18 cellular contexts compared by ENCODE assay signal in the genomic region with DNA sequence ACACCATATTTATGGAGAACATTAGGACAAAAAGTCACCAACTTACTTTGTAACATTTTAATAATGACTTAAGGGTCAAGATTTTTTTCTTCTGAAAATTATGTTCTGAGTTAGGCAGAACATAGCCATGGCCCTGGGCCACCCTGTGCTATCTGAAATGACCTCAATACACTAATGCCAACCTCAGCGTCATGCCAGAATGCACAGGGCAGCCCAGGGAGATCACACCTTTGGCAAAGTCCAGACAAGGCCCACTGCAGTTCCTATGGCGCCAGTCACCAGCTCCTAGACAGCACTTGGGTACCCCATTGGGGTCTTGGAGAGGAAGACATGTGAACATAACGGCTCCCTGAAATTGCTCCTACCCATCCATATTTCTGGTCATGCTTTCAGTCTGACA. TPM values are rescaled to one million over a fixed set of nuclear protein-coding genes. Genes with fewer than 3 reads are reported as not detected.
DNase-seq lines count a peak whose midpoint lies in the region; ATAC-seq and TF ChIP-seq lines count a peak whose summit lies in the region.
"Had no signal": no experiment of that assay in that cellular context is flagged by ENCODE, and none has a peak within 500 bp of the region (broad histone marks: within the 10 kb centered on the region; RNA-seq: fewer than 3 reads in every experiment).

No MANE protein-coding gene starts in this region.

- no peak for TF ChIP-seq EP300 in esophagus muscularis mucosa (IDR thresholded peaks at IDR 0.05)

- ATAC-seq in left ventricle myocardium superior, result peak; percentile 38
- ATAC-seq in gastrocnemius medialis, result no peak
- no peak for ATAC-seq in HG02588 (IDR thresholded peaks at IDR 0.05; ENCODE audit: unreplicated experiment)
- ATAC-seq: GM12878 had no signal

- H3K4me1 ChIP-seq in esophagus muscularis mucosa (no peaks in the 10 kb centered on the region), gastrocnemius medialis (peaks cover 13 to 30% of the 10 kb centered on the region in 2 donors)
- H3K4me1 ChIP-seq: BE2C, HAP-1 had no signal

- TF ChIP-seq CTCF in esophagus muscularis mucosa (IDR thresholded peaks at IDR 0.05) (no peak), gastrocnemius medialis (IDR thresholded peaks at IDR 0.05 in 4 of 5, conservative IDR thresholded peaks at IDR 0.05 in 1 of 5) (no peak)

- H3K36me3 ChIP-seq in esophagus muscularis mucosa (peaks cover 0 to 8% (median 3%) of the 10 kb centered on the region in 4 donors), gastrocnemius medialis (peaks cover 0 to 27% of the 10 kb centered on the region in 2 donors)
- H3K36me3 ChIP-seq: BE2C, HAP-1 had no signal

- no peak for DNase-seq in left ventricle myocardium superior
- no peak for DNase-seq in cardiac septum (ENCODE audit: low spot score)
- peak; percentile 39 for DNase-seq in esophagus muscularis mucosa (ENCODE audit: extremely low spot score)
- no peak for DNase-seq in gastrocnemius medialis
- no peak for DNase-seq in ureter (ENCODE audit: low spot score)
- DNase-seq: ACHN; BE2C; C1 segment of cervical spinal cord; Calu3; CD4-positive, alpha-beta memory T cell; DND-41; EL had no signal

- H3K4me3 ChIP-seq in esophagus muscularis mucosa (no peak overlapping the region), gastrocnemius medialis (no peak overlapping the region)
- H3K4me3 ChIP-seq: GM12878, HAP-1 had no signal

- H3K27ac ChIP-seq in esophagus muscularis mucosa (replicated peaks in 1 of 4), result no peak overlapping the region
- peak overlapping the region; percentile 11 to 75 (median 46) for H3K27ac ChIP-seq in gastrocnemius medialis

- 96% methylated on average over 2 of the region's 3 CpGs for WGBS in esophagus muscularis mucosa

- H3K9me3 ChIP-seq in esophagus muscularis mucosa, result no peaks in the 10 kb centered on the region
- H3K9me3 ChIP-seq in gastrocnemius medialis, result no peaks in the 10 kb centered on the region
- H3K9me3 ChIP-seq: BE2C, HAP-1 had no signal

- H3K27me3 ChIP-seq in esophagus muscularis mucosa, result no peaks in the 10 kb centered on the region
- no peaks in the 10 kb centered on the region for H3K27me3 ChIP-seq in gastrocnemius medialis

- TF ChIP-seq POLR2A in esophagus muscularis mucosa (IDR thresholded peaks at IDR 0.05; ENCODE audit: low read depth) (no peak), gastrocnemius medialis (IDR thresholded peaks at IDR 0.05) (no peak)

- intact Hi-C loops in left ventricle myocardium superior (cut with micrococcal nuclease) (no loop called here), cardiac septum (cut with DNase I) (no loop called here), esophagus muscularis mucosa (cut with DNase I) (no loop called here), gastrocnemius medialis (cut with DNase I; ENCODE audit: low total_unique reads) (no loop called here)

- in situ Hi-C loops in gastrocnemius medialis (cut with MboI; ENCODE audit: low sequenced_read_pairs in 4 of 4), result no loop called here

RNA-seq across cellular contexts. Expression of a gene that starts 33.1 kb away (rescaled TPM):
- total RNA-seq in left ventricle myocardium superior (11.1 TPM), cardiac septum (9.4 TPM), esophagus muscularis mucosa (10 to 100 TPM; 20.5 to 71.7 (median 35.5) TPM), gastrocnemius medialis (10 to 100 TPM in 1 of 4 donors, 1 to 10 TPM in 3; 6.6 to 15.3 (median 7.8) TPM), ureter (37.4 TPM)
- total RNA-seq: G401 had no signal

RNA-seq across cellular contexts. Expression of a gene that starts 34.4 kb away (rescaled TPM):
- total RNA-seq in left ventricle myocardium superior (228 TPM), cardiac septum (147 TPM), esophagus muscularis mucosa (not detected), gastrocnemius medialis (10 to 100 TPM in 3 of 4 donors, 1 to 10 TPM in 1; 7.2 to 40.8 (median 28.7) TPM), ureter (0.23 TPM)
- total RNA-seq: Calu3; CD4-positive, alpha-beta memory T cell; G401; GM12878; H4; HT-29 had no signal

RNA-seq across cellular contexts. Expression of a gene that starts 59.9 kb away (rescaled TPM):
- not detected for total RNA-seq in left ventricle myocardium superior
- not detected for total RNA-seq in cardiac septum
- total RNA-seq in esophagus muscularis mucosa, result not detected
- total RNA-seq in gastrocnemius medialis, result not detected
- total RNA-seq in ureter, result not detected
- total RNA-seq: Calu3; CD4-positive, alpha-beta memory T cell; G401; GM12878; H4; HT-29 had no signal

Comparison
In these comparisons a context has a peak if more than half of its experiments do, and no peak if none do; other contexts are left out.
1. H3K27ac ChIP-seq: peak in gastrocnemius medialis (4 of 4); none in esophagus muscularis mucosa (0 of 4).